Comparison of ENCODE assay signal across 1 cellular context in genomic region chr2:47833516-47833968, GRCh38.
TF ChIP-seq lines count a peak whose summit lies in the region.

No MANE protein-coding gene starts in this region.

TF ChIP-seq in GM23338, 12 proteins besides CTCF, POLR2A, EP300 and RAD21 (continued from another document):
- TF ChIP-seq ZNF462 (CRISPR knock-in tag; IDR thresholded peaks at IDR 0.05) (no peak), ZNF331 (CRISPR knock-in tag; IDR thresholded peaks at IDR 0.05; ENCODE audit: low read depth) (no peak), NANOG (IDR thresholded peaks at IDR 0.05; ENCODE audit: borderline replicate concordance) (no peak), STAT1 (IDR thresholded peaks at IDR 0.05; ENCODE audit: unreplicated experiment) (no peak), ZNF114 (CRISPR knock-in tag; IDR thresholded peaks at IDR 0.05) (no peak), EZH2phosphoT487 (IDR thresholded peaks at IDR 0.05; ENCODE audit: unreplicated experiment) (no peak), CREB1 (CRISPR knock-in tag; IDR thresholded peaks at IDR 0.05; ENCODE audit: low read depth) (no peak)
TF ChIP-seq in GM23338: peak in this region for 0.
